In the genomic region with DNA sequence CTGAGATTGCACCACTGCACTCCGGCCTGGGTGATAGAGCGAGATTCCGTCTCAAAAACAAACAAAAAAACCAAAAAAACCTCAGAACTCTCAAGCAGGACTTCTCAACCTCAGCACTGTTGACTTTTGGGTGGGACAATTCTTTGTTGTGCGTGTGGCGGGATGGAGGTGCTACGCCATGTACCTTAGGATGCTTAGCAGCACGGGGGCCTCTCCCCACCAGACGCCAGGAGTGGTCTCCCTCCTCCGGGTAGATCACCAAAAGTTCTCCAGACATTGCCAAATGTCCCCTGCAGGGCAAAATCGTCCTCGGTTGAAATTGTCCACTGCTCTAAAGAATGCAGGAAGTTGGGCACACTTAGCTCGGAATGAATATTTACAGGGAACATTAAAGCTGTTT, we compare ENCODE assay signal across 1 cellular context.
TF ChIP-seq lines count a peak whose summit lies in the region.

No MANE protein-coding gene starts in this region.

TF ChIP-seq in A549, 52 proteins besides CTCF, POLR2A, EP300 and RAD21 (continued from another document):
- TF ChIP-seq GATA3 (IDR thresholded peaks at IDR 0.05; ENCODE audit: borderline replicate concordance), result no peak
- TF ChIP-seq FOSB (CRISPR knock-in tag; IDR thresholded peaks at IDR 0.05), result no peak
- no peak for TF ChIP-seq EHMT2 (IDR thresholded peaks at IDR 0.05; ENCODE audit: low read depth)
- TF ChIP-seq, protein P1, sequence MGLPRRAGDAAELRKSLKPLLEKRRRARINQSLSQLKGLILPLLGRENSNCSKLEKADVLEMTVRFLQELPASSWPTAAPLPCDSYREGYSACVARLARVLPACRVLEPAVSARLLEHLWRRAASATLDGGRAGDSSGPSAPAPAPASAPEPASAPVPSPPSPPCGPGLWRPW (IDR thresholded peaks at IDR 0.05), result no peak
- no peak for TF ChIP-seq JUNB (IDR thresholded peaks at IDR 0.05)
- TF ChIP-seq ZSCAN20 (CRISPR knock-in tag; IDR thresholded peaks at IDR 0.05), result no peak
- no peak for TF ChIP-seq CHD4 (IDR thresholded peaks at IDR 0.05; ENCODE audit: borderline replicate concordance)
- TF ChIP-seq, protein P2, sequence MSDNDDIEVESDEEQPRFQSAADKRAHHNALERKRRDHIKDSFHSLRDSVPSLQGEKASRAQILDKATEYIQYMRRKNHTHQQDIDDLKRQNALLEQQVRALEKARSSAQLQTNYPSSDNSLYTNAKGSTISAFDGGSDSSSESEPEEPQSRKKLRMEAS (IDR thresholded peaks at IDR 0.05), result no peak
